Comparison of ENCODE assay signal across 17 cellular contexts in genomic region chr5:168734119-168734518, GRCh38.
"Had no signal": no experiment of that assay in that cellular context is flagged by ENCODE, and none has a peak within 500 bp of the region (broad histone marks: within the 10 kb centered on the region; RNA-seq: fewer than 3 reads in every experiment).

No MANE protein-coding gene starts in this region.

- ATAC-seq: effector memory CD8-positive, alpha-beta T cell; esophagus mucosa; left lobe of liver; naive thymus-derived CD8-positive, alpha-beta T cell had no signal

- H3K27me3 ChIP-seq: brain microvascular endothelial cell, hepatocyte, pancreas had no signal

- H3K4me1 ChIP-seq: pancreas had no signal

- H3K4me3 ChIP-seq: hepatocyte, pancreas had no signal

- DNase-seq: activated CD4-positive, alpha-beta memory T cell treated with anti-CD3 and anti-CD28 coated beads, Interleukin-2, amount 10 ng/mL, durations not matched to agents 7 days and 5 days; activated CD4-positive, CD25-positive, alpha-beta regulatory T cell; activated gamma-delta T cell; activated naive CD4-positive, alpha-beta T cell treated with anti-CD3 and anti-CD28 coated beads, Interleukin-2, amount 50 U/mL, for 16 hours; effector memory CD8-positive, alpha-beta T cell; glutamatergic neuron; immature natural killer cell; mammary epithelial cell; naive thymus-derived CD8-positive, alpha-beta T cell; pancreas; small intestine; stimulated activated naive CD4-positive, alpha-beta T cell; T1000 had no signal

- H3K27ac ChIP-seq: brain microvascular endothelial cell, hepatocyte, pancreas had no signal

- H3K9me3 ChIP-seq: pancreas had no signal

- H3K36me3 ChIP-seq: brain microvascular endothelial cell, pancreas had no signal
